ENCODE assay signal across 16 cellular contexts in the genomic region with DNA sequence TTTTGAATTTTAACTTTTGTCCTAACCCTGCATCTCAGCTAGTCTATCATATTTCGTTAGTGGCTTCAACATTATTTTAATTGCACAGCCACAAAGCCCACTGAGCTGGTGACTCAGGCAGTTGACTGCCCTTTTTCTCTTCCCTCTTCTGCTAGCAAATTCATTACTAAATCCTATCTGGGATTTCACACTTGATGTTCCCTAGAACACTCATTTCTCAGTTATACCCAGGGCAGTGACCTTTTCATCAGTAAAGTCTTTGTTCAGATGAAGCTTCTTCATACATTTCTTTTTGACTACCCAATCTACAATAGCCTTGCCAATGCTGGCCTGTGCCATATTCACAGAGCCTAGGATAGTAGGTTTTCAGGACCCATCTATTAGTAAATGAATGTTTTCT.
A peak's percentile ranks its signal among the peaks of the same experiment; 100 is the strongest.
DNase-seq lines count a peak whose midpoint lies in the region; ATAC-seq and TF ChIP-seq lines count a peak whose summit lies in the region.
"Had no signal": no experiment of that assay in that cellular context is flagged by ENCODE, and none has a peak within 500 bp of the region (broad histone marks: within the 10 kb centered on the region; RNA-seq: fewer than 3 reads in every experiment).

No MANE protein-coding gene starts in this region.

- no peaks in the 10 kb centered on the region for H3K27me3 ChIP-seq in PC-3 (ENCODE audit: low read length)

- no peaks in the 10 kb centered on the region for H3K4me1 ChIP-seq in PC-3 (ENCODE audit: insufficient read depth, low read length)

- ATAC-seq in PC-3 (no peak), GM18502 (IDR thresholded peaks at IDR 0.05; ENCODE audit: poor library complexity, unreplicated experiment) (no peak), HG02571 (IDR thresholded peaks at IDR 0.05; ENCODE audit: unreplicated experiment) (no peak)

- H3K4me3 ChIP-seq in PC-3 (ENCODE audit: low read length) = no peak overlapping the region

- BruUV-seq in PC-3 (replicated peaks; lab: Mats Ljungman, UMichigan) = no TSS peak

- intact Hi-C loops in PC-3 (cut with micrococcal nuclease) = no loop called here

- H3K9me3 ChIP-seq in PC-3 (ENCODE audit: low read length) = no peaks in the 10 kb centered on the region

- H2AFZ ChIP-seq in PC-3 (ENCODE audit: low read length) = no peak overlapping the region

- H3K9me2 ChIP-seq in PC-3 (replicated peaks; ENCODE audit: low read length) = no peaks in the 10 kb centered on the region

- CTCF ChIA-PET in PC-3 (lab: Charles Lee) = no interaction called here

- no peak for TF ChIP-seq CTCF in PC-3 (conservative IDR thresholded peaks at IDR 0.05; ENCODE audit: low read depth, low read length)

- POLR2A ChIA-PET in PC-3 (lab: Charles Lee; ENCODE audit: unreplicated experiment) = interaction anchor here (0.7 kb wide), 1 partner anchor 1692 kb away, joined by 3 read pairs; no protein-coding TSS in a partner anchor

- H3K9ac ChIP-seq in PC-3 (ENCODE audit: low read length) = no peak overlapping the region

- DNase-seq in ELR (ENCODE audit: low read depth) (peak; percentile 5), RPMI7951 (ENCODE audit: low read depth) (peak; percentile 13), caudate nucleus (lab: John Stamatoyannopoulos, UW) (no peak), substantia nigra (lab: John Stamatoyannopoulos, UW) (no peak), PC-3 (no peak), NAMALWA (ENCODE audit: low spot score) (no peak)
- DNase-seq: CD4-positive, alpha-beta T cell; DMS153; DMS79 treated with DMSO at 0.1 percent for 48 hours; EL; GDM1; HCEC 1CT; HFFc6 had no signal

- H4K20me1 ChIP-seq in PC-3 (ENCODE audit: low read length) = no peaks in the 10 kb centered on the region

- H3K79me2 ChIP-seq in PC-3 (ENCODE audit: low read length) = no peaks in the 10 kb centered on the region

- no peaks in the 10 kb centered on the region for H3K36me3 ChIP-seq in PC-3 (ENCODE audit: low read depth, low read length)

- no peak overlapping the region for H3K4me2 ChIP-seq in PC-3 (ENCODE audit: low read length)

- no peaks in the 10 kb centered on the region for H3F3A ChIP-seq in PC-3 (ENCODE audit: low read length, unreplicated experiment)

- H3K27ac ChIP-seq in caudate nucleus (ENCODE audit: low read depth, low read length) (peak overlapping the region; percentile 20), substantia nigra (ENCODE audit: low read depth, low read length, poor library complexity, severe bottlenecking) (peak overlapping the region; percentile 35), PC-3 (ENCODE audit: low read length) (no peak overlapping the region)
- H3K27ac ChIP-seq: HL-60 had no signal

Comparison
In these comparisons a context has a peak if more than half of its experiments do, and no peak if none do; other contexts are left out.
1. DNase-seq: peak in ELR (single experiment) and RPMI7951 (single experiment); none in caudate nucleus (0 of 61), substantia nigra (0 of 49), PC-3 (single experiment) and NAMALWA (single experiment).